Comparison of ENCODE assay signal across 23 cellular contexts in genomic region chr4:8084031-8084660, GRCh38.
DNase-seq lines count a peak whose midpoint lies in the region; ATAC-seq, FAIRE-seq and TF ChIP-seq lines count a peak whose summit lies in the region.
"Had no signal": no experiment of that assay in that cellular context is flagged by ENCODE, and none has a peak within 500 bp of the region (broad histone marks: within the 10 kb centered on the region; RNA-seq: fewer than 3 reads in every experiment).

No MANE protein-coding gene starts in this region.

- H3K27ac ChIP-seq in kidney (ENCODE audit: low read depth in 2 of 2, low read length in 2 of 2), result no peak overlapping the region
- H3K27ac ChIP-seq in neuronal stem cell (replicated peaks; ENCODE audit: low read length), result no peak overlapping the region
- H3K27ac ChIP-seq in psoas muscle, result no peak overlapping the region
- H3K27ac ChIP-seq: 22Rv1, BLaER1, C4-2B had no signal

- no peak overlapping the region for H2BK5ac ChIP-seq in neuronal stem cell (ENCODE audit: low read length)

- peak overlapping the region; percentile 52 for H3K18ac ChIP-seq in neuronal stem cell (ENCODE audit: low read length)

- intact Hi-C loops in Right ventricle myocardium inferior (cut with DNase I) (no loop called here), cardiac septum (cut with DNase I) (no loop called here), kidney (cut with DNase I) (no loop called here), psoas muscle (cut with DNase I) (no loop called here)

- no peak overlapping the region for H3K4me3 ChIP-seq in kidney (ENCODE audit: low read length in 2 of 2)
- H3K4me3 ChIP-seq in neuronal stem cell (ENCODE audit: low read length in 2 of 2), result no peak overlapping the region
- no peak overlapping the region for H3K4me3 ChIP-seq in psoas muscle
- H3K4me3 ChIP-seq: BLaER1, GM12878, GM23338, HAP-1 had no signal

- DNase-seq in Right ventricle myocardium inferior (ENCODE audit: missing footprints) (peak; percentile 44), cardiac septum (ENCODE audit: low spot score) (no peak), kidney (peak; percentile 61), neuronal stem cell (ENCODE audit: low spot score) (no peak), psoas muscle (peak; percentile 10 to 36), NCI-H446 (lab: John Stamatoyannopoulos, UW) (no peak)
- DNase-seq: CD4-positive, alpha-beta T cell; CD8-positive, alpha-beta memory T cell; DMS 273 treated with DMSO at 0.1 percent for 48 hours; DMS79; EL; GDM1; HFFc6 had no signal

- no peak overlapping the region for H4K91ac ChIP-seq in neuronal stem cell (ENCODE audit: low read depth, low read length, poor library complexity)

- H2AFZ ChIP-seq in neuronal stem cell (ENCODE audit: low read length), result no peak overlapping the region
- H2AFZ ChIP-seq: GM23338 had no signal

- H3K36me3 ChIP-seq in kidney (ENCODE audit: control insufficient read depth in 1 of 2, insufficient read depth in 2 of 2, low read length in 2 of 2) (no peaks in the 10 kb centered on the region), neuronal stem cell (replicated peaks in 1 of 2; ENCODE audit: control insufficient read depth in 2 of 2, insufficient read depth in 2 of 2, low read length in 2 of 2) (no peaks in the 10 kb centered on the region), psoas muscle (ENCODE audit: insufficient read depth in 1 of 2, low read depth in 1 of 2) (peaks cover 0 to 81% of the 10 kb centered on the region in 2 donors)
- H3K36me3 ChIP-seq: BLaER1, HAP-1 had no signal

- H3K14ac ChIP-seq in neuronal stem cell (ENCODE audit: low read length), result no peak overlapping the region

- H3K4me1 ChIP-seq in kidney (ENCODE audit: control insufficient read depth in 1 of 2, insufficient read depth in 1 of 2, low read depth in 1 of 2, low read length in 2 of 2) (no peaks in the 10 kb centered on the region), neuronal stem cell (ENCODE audit: control insufficient read depth in 2 of 2, insufficient read depth in 1 of 2, low read depth in 1 of 2, low read length in 2 of 2) (peaks cover 6 to 16% of the 10 kb centered on the region in 2 donors), psoas muscle (no peaks in the 10 kb centered on the region)
- H3K4me1 ChIP-seq: HAP-1 had no signal

- H3K9me3 ChIP-seq in kidney (ENCODE audit: control insufficient read depth in 1 of 2, low read length in 2 of 2) (no peaks in the 10 kb centered on the region), neuronal stem cell (replicated peaks in 1 of 2; ENCODE audit: control insufficient read depth in 2 of 2, insufficient read depth in 1 of 2, low read depth in 1 of 2, low read length in 2 of 2) (no peaks in the 10 kb centered on the region), psoas muscle (no peaks in the 10 kb centered on the region)
- H3K9me3 ChIP-seq: HAP-1 had no signal

- FAIRE-seq in kidney (lab: Jason Lieb, UNC), result no peak
- FAIRE-seq: A204.1, D721Med, GM12878 had no signal

- H2BK15ac ChIP-seq in neuronal stem cell (ENCODE audit: low read length), result no peak overlapping the region

- TF ChIP-seq CTCF in kidney (IDR thresholded peaks at IDR 0.05; ENCODE audit: borderline replicate concordance, extremely low read depth, insufficient read depth), result no peak
- TF ChIP-seq CTCF in psoas muscle (IDR thresholded peaks at IDR 0.05), result no peak

- H4K8ac ChIP-seq in neuronal stem cell (ENCODE audit: low read depth, low read length), result no peak overlapping the region

- no peak overlapping the region for H3K23ac ChIP-seq in neuronal stem cell (ENCODE audit: low read depth, low read length, poor library complexity)

- H2AK5ac ChIP-seq in neuronal stem cell (ENCODE audit: low read depth, low read length), result peak overlapping the region; percentile 70

- no peak overlapping the region for H2BK12ac ChIP-seq in neuronal stem cell (ENCODE audit: low read length)

- no CpG with 5 or more reads among the region's 17 CpGs for WGBS in neuronal stem cell (ENCODE audit: extremely low coverage in 2 of 2, insufficient read length in 2 of 2, insufficient replicate concordance in 1 of 2), 2 donors
- 85 to 88% (median 87%) methylated on average over 17 of the region's 17 CpGs for WGBS in psoas muscle, 3 donors

- H2BK120ac ChIP-seq in neuronal stem cell (ENCODE audit: low read depth, low read length), result no peak overlapping the region

- ATAC-seq in Right ventricle myocardium inferior, result no peak
- ATAC-seq in psoas muscle, result no peak
- ATAC-seq in GM21526 (IDR thresholded peaks at IDR 0.05; ENCODE audit: low FRiP score, unreplicated experiment), result no peak
- no peak for ATAC-seq in HG02938 (IDR thresholded peaks at IDR 0.05; ENCODE audit: unreplicated experiment)
- ATAC-seq: GM12878, GM23338 had no signal

- no peak overlapping the region for H3K4ac ChIP-seq in neuronal stem cell (ENCODE audit: low read length)

- no peak overlapping the region for H3K4me2 ChIP-seq in neuronal stem cell (ENCODE audit: insufficient read depth, low read length, poor library complexity, severe bottlenecking)
- H3K4me2 ChIP-seq: GM23338 had no signal

- H3K27me3 ChIP-seq in neuronal stem cell (ENCODE audit: control insufficient read depth in 3 of 3, insufficient read depth in 3 of 3, low read depth in 1 of 3, low read length in 3 of 3), result peaks cover 0 to 32% (median 0%) of the 10 kb centered on the region in 3 experiments
- no peaks in the 10 kb centered on the region for H3K27me3 ChIP-seq in psoas muscle (ENCODE audit: insufficient read depth in 3 of 3, low read length in 2 of 3)
- H3K27me3 ChIP-seq: BLaER1 had no signal

- no peaks in the 10 kb centered on the region for H3K79me1 ChIP-seq in neuronal stem cell (ENCODE audit: low read depth, low read length)

- H3K9ac ChIP-seq in kidney (ENCODE audit: low read length in 2 of 2) (no peak overlapping the region), neuronal stem cell (ENCODE audit: low read depth, low read length, poor library complexity) (no peak overlapping the region)
- H3K9ac ChIP-seq: BLaER1 had no signal

Comparison
In these comparisons a context has a peak if more than half of its experiments do, and no peak if none do; other contexts are left out.
1. DNase-seq: peak in Right ventricle myocardium inferior (single experiment), kidney (single experiment) and psoas muscle (2 of 2); none in cardiac septum (single experiment), neuronal stem cell (single experiment) and NCI-H446 (0 of 2).